In genomic region chr4:6005175-6005574, GRCh38 we compare ENCODE assay signal across 29 cellular contexts. TPM values are rescaled to one million over a fixed set of nuclear protein-coding genes. Genes with fewer than 3 reads are reported as not detected.
"Had no signal": no experiment of that assay in that cellular context is flagged by ENCODE, and none has a peak within 500 bp of the region (broad histone marks: within the 10 kb centered on the region; RNA-seq: fewer than 3 reads in every experiment).

No MANE protein-coding gene starts in this region.

- H3K27ac ChIP-seq: colonic mucosa, esophagus muscularis mucosa, foreskin keratinocyte, gastroesophageal sphincter, heart left ventricle, hepatocyte, left lung, lower lobe of right lung had no signal

- H3K4me3 ChIP-seq: colonic mucosa, esophagus muscularis mucosa, gastroesophageal sphincter, heart left ventricle, hepatocyte, left lung, lower lobe of right lung, mucosa of descending colon had no signal

- H3K36me3 ChIP-seq: colonic mucosa, esophagus muscularis mucosa, gastroesophageal sphincter, heart left ventricle, left lung, lower lobe of right lung had no signal

- H3K27me3 ChIP-seq: colonic mucosa, foreskin keratinocyte had no signal

- H3K27ac Mint-ChIP-seq: dendritic cell treated with granulocyte-macrophage colony-stimulating factor and Interleukin-4, amounts not matched to agents 40 ng/mL and 50 ng/mL, for 4 days; effector memory CD8-positive, alpha-beta T cell; immature natural killer cell; mesothelial cell of epicardium had no signal

- DNase-seq: colonic mucosa; cortex of kidney; effector CD8-positive, alpha-beta T cell; effector memory CD8-positive, alpha-beta T cell; foreskin keratinocyte; heart left ventricle; hypothalamus; immature natural killer cell; islet precursor cell; kidney; kidney glomerular epithelial cell; left colon; left lung; left ventricle myocardium superior; lower lobe of right lung; mesenchymal stem cell; mucosa of descending colon had no signal

- H3K4me2 ChIP-seq: hepatocyte had no signal

- ATAC-seq: effector memory CD8-positive, alpha-beta T cell; foreskin keratinocyte; gastroesophageal sphincter; heart left ventricle; left colon; left lung; left ventricle myocardium superior; lower lobe of right lung; mucosa of descending colon had no signal

- H3K9me3 ChIP-seq: colonic mucosa, esophagus muscularis mucosa, gastroesophageal sphincter, heart left ventricle, left lung, lower lobe of right lung, mucosa of descending colon had no signal

- H3K4me3 Mint-ChIP-seq: dendritic cell treated with granulocyte-macrophage colony-stimulating factor and Interleukin-4, amounts not matched to agents 40 ng/mL and 50 ng/mL, for 4 days; effector memory CD8-positive, alpha-beta T cell; immature natural killer cell; mesothelial cell of epicardium had no signal

- H3K9me3 Mint-ChIP-seq: dendritic cell treated with granulocyte-macrophage colony-stimulating factor and Interleukin-4, amounts not matched to agents 40 ng/mL and 50 ng/mL, for 4 days; effector memory CD8-positive, alpha-beta T cell; immature natural killer cell; mesothelial cell of epicardium had no signal

- H3K4me1 ChIP-seq: colonic mucosa, foreskin keratinocyte, gastroesophageal sphincter, left lung, lower lobe of right lung had no signal

- H3K4me1 Mint-ChIP-seq: immature natural killer cell, mesothelial cell of epicardium had no signal

- H3K36me3 Mint-ChIP-seq: mesothelial cell of epicardium had no signal

RNA-seq across cellular contexts. Expression of gene C4orf50, which starts 13.1 kb away (rescaled TPM):
- total RNA-seq: chondrocyte, endothelial cell of umbilical vein, epithelial cell of proximal tubule, fibroblast of lung, fibroblast of villous mesenchyme, foreskin keratinocyte, hepatocyte, lower leg skin, mesenteric fat pad had no signal
